ENCODE assay signal across 1 cellular context in genomic region chr6:66127061-66127460, GRCh38.
TF ChIP-seq lines count a peak whose summit lies in the region.

No MANE protein-coding gene starts in this region.

TF ChIP-seq in H1, 55 proteins besides CTCF, POLR2A, EP300 and RAD21 (continued from another document):
- TF ChIP-seq ATF2 (IDR thresholded peaks at IDR 0.05; ENCODE audit: low read length) = no peak
- TF ChIP-seq KDM5A (IDR thresholded peaks at IDR 0.05; ENCODE audit: low read length) = no peak
- no peak for TF ChIP-seq BRCA1 (IDR thresholded peaks at IDR 0.05; ENCODE audit: low read depth, low read length)
- TF ChIP-seq PHF8 (conservative IDR thresholded peaks at IDR 0.05; ENCODE audit: low read depth, low read length) = no peak
- TF ChIP-seq E2F6 (IDR thresholded peaks at IDR 0.05) = no peak
